1 cellular context compared by ENCODE assay signal in the genomic region with DNA sequence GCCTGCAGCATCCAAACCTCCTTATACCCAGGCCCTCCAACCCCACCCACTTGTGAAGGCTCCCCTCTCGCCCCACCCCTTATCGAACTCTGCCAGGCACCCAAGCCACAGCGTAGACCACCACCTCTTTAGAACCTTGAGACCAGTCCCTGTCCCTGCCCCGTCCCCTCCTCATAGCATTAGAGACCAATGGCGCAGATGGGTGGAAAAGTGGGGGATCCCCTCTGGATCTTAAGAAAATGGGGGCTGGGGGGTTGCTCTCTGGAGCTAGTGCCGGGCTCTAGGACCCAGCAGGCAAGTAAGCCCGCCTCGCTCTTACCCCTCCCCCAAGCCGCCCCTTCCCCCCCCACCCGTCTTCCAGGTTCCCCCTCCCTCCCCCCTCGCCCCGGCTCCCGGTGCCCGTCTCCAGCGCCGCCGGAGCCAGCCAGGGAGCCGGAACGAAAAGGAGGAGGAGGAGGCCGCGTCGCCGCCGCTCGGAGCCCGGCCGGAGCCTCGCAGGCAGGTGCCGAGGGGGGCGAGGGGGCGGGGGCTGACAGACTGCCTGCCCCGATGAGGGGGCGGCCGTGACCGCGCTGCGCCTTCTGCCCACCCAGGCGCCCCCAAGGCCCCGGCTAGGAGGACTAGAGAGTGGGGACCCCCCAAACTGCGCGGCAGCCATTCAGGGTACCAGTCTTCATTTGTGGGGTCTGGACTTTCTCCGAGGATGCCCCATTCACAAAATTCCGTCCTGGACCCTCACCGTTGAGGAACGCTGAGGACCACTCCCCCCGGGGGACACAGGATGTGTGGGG.
TF ChIP-seq lines count a peak whose summit lies in the region.

A gene with protein sequence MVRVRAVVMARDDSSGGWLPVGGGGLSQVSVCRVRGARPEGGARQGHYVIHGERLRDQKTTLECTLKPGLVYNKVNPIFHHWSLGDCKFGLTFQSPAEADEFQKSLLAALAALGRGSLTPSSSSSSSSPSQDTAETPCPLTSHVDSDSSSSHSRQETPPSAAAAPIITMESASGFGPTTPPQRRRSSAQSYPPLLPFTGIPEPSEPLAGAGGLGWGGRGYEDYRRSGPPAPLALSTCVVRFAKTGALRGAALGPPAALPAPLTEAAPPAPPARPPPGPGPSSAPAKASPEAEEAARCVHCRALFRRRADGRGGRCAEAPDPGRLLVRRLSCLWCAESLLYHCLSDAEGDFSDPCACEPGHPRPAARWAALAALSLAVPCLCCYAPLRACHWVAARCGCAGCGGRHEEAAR (plus strand): TSS at position 388 of the 791 bp plus-strand sequence. CDS start 1,606 bp downstream, outside the sequence.

TF ChIP-seq in HEK293, 187 proteins besides CTCF, POLR2A, EP300 and RAD21 (continued from another document):
- TF ChIP-seq, protein P1, sequence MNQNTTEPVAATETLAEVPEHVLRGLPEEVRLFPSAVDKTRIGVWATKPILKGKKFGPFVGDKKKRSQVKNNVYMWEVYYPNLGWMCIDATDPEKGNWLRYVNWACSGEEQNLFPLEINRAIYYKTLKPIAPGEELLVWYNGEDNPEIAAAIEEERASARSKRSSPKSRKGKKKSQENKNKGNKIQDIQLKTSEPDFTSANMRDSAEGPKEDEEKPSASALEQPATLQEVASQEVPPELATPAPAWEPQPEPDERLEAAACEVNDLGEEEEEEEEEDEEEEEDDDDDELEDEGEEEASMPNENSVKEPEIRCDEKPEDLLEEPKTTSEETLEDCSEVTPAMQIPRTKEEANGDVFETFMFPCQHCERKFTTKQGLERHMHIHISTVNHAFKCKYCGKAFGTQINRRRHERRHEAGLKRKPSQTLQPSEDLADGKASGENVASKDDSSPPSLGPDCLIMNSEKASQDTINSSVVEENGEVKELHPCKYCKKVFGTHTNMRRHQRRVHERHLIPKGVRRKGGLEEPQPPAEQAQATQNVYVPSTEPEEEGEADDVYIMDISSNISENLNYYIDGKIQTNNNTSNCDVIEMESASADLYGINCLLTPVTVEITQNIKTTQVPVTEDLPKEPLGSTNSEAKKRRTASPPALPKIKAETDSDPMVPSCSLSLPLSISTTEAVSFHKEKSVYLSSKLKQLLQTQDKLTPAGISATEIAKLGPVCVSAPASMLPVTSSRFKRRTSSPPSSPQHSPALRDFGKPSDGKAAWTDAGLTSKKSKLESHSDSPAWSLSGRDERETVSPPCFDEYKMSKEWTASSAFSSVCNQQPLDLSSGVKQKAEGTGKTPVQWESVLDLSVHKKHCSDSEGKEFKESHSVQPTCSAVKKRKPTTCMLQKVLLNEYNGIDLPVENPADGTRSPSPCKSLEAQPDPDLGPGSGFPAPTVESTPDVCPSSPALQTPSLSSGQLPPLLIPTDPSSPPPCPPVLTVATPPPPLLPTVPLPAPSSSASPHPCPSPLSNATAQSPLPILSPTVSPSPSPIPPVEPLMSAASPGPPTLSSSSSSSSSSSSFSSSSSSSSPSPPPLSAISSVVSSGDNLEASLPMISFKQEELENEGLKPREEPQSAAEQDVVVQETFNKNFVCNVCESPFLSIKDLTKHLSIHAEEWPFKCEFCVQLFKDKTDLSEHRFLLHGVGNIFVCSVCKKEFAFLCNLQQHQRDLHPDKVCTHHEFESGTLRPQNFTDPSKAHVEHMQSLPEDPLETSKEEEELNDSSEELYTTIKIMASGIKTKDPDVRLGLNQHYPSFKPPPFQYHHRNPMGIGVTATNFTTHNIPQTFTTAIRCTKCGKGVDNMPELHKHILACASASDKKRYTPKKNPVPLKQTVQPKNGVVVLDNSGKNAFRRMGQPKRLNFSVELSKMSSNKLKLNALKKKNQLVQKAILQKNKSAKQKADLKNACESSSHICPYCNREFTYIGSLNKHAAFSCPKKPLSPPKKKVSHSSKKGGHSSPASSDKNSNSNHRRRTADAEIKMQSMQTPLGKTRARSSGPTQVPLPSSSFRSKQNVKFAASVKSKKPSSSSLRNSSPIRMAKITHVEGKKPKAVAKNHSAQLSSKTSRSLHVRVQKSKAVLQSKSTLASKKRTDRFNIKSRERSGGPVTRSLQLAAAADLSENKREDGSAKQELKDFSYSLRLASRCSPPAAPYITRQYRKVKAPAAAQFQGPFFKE (tag by site-specific recombination; IDR thresholded peaks at IDR 0.05; ENCODE audit: borderline replicate concordance), result no peak
- TF ChIP-seq ZNF350 (tag by site-specific recombination; IDR thresholded peaks at IDR 0.05) (no peak), ZNF239 (tag by site-specific recombination; IDR thresholded peaks at IDR 0.05) (no peak), WT1 (tag by site-specific recombination; IDR thresholded peaks at IDR 0.05) (no peak), ZNF324 (tag by site-specific recombination; IDR thresholded peaks at IDR 0.05) (peak; percentile 78; the same call in 1 of the 2 replicates), ZSCAN30 (tag by site-specific recombination; IDR thresholded peaks at IDR 0.05) (peak; percentile 56; the same call in 1 of the 2 replicates), GLIS2 (tag by site-specific recombination; IDR thresholded peaks at IDR 0.05) (peak; percentile 74), ZIC2 (tag by site-specific recombination; IDR thresholded peaks at IDR 0.05) (no peak), MYNN (tag by site-specific recombination; IDR thresholded peaks at IDR 0.05; ENCODE audit: borderline replicate concordance) (no peak), KLF10 (tag by site-specific recombination; IDR thresholded peaks at IDR 0.05) (peak; percentile 53), YY1 (tag by site-specific recombination; IDR thresholded peaks at IDR 0.05) (no peak; the same call in 1 of the 2 replicates), ZNF169 (tag by site-specific recombination; IDR thresholded peaks at IDR 0.05) (no peak), GLIS1 (tag by site-specific recombination; IDR thresholded peaks at IDR 0.05) (no peak; the same call in 1 of the 2 replicates)
- TF ChIP-seq, protein P2, sequence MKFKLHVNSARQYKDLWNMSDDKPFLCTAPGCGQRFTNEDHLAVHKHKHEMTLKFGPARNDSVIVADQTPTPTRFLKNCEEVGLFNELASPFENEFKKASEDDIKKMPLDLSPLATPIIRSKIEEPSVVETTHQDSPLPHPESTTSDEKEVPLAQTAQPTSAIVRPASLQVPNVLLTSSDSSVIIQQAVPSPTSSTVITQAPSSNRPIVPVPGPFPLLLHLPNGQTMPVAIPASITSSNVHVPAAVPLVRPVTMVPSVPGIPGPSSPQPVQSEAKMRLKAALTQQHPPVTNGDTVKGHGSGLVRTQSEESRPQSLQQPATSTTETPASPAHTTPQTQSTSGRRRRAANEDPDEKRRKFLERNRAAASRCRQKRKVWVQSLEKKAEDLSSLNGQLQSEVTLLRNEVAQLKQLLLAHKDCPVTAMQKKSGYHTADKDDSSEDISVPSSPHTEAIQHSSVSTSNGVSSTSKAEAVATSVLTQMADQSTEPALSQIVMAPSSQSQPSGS (tag by site-specific recombination; IDR thresholded peaks at IDR 0.05; ENCODE audit: low read depth), result no peak
TF ChIP-seq in HEK293: peak in this region for 50.
